8 cellular contexts compared by ENCODE assay signal in genomic region chr11:85941380-85941973, GRCh38.
DNase-seq lines count a peak whose midpoint lies in the region; ATAC-seq, FAIRE-seq and TF ChIP-seq lines count a peak whose summit lies in the region.

No MANE protein-coding gene starts in this region.

- H3K4me3 ChIP-seq in ovary: no peak overlapping the region

- no peak for FAIRE-seq in frontal cortex (lab: Jason Lieb, UNC)

- TF ChIP-seq POLR2A in ovary (IDR thresholded peaks at IDR 0.05): no peak

- peaks cover 2% of the 10 kb centered on the region for H3K4me1 ChIP-seq in ovary (ENCODE audit: insufficient read depth)

- ATAC-seq in GM21723 (IDR thresholded peaks at IDR 0.05; ENCODE audit: unreplicated experiment) (peak; percentile 67), GM21367 (IDR thresholded peaks at IDR 0.05; ENCODE audit: unreplicated experiment) (no peak)

- no peaks in the 10 kb centered on the region for H3K9me3 ChIP-seq in ovary

- H3K36me3 ChIP-seq in ovary: no peaks in the 10 kb centered on the region

- intact Hi-C loops in ovary (cut with DNase I): loop anchor here in 3 of 4 donors (5.0 to 10.0 kb wide), 5 partner anchors 96 to 351 kb away; no protein-coding TSS in a partner anchor

- WGBS in ovary, 3 donors: 22 to 33% (median 27%) methylated on average over 6 of the region's 6 CpGs

- peak; percentile 68 to 88 (median 71) for TF ChIP-seq CTCF in ovary (IDR thresholded peaks at IDR 0.05)

- H3K27me3 ChIP-seq in ovary: no peaks in the 10 kb centered on the region

- TF ChIP-seq EP300 in ovary (IDR thresholded peaks at IDR 0.05): no peak

- no peak overlapping the region for H3K27ac ChIP-seq in ovary

- peak; percentile 61 for DNase-seq in DMS 273 (lab: John Stamatoyannopoulos, UW; ENCODE audit: unreplicated experiment)
- DNase-seq in NCI-H1694 treated with DMSO at 0.1 percent for 48 hours (lab: John Stamatoyannopoulos, UW): peak; percentile 23
- peak; percentile 50 to 57 for DNase-seq in activated CD4-positive, alpha-beta T cell treated with anti-CD3 and anti-CD28 coated beads, Interleukin-2, amount 50 U/mL, for 48 hours
- peak; percentile 51 to 52 for DNase-seq in frontal cortex (ENCODE audit: low spot score in 2 of 2)
- DNase-seq in ovary: peak; percentile 48 to 72 (median 65)
- DNase-seq in activated gamma-delta T cell treated with Interleukin-2 at 50 U/mL for 16 hours: no peak
